In the genomic region with DNA sequence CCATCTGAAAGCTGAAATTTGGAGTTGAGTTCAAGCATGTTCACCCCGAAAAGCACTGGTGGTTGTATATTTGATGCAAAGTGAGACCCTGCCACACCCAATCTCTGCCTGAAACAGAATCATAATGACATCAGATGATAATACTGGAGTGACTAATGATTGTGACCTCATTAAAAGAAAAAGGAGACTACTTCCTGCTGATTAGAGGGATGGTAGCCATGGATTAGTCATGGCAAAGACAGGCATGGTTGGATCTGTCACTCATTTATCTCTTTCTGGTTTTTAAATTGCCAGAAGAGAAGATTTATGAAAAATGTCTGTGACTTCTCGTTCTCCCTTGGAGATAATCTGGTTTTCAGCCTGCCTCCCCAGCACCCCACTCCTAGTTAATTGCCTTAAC, we compare ENCODE assay signal across 27 cellular contexts.
A peak's percentile ranks its signal among the peaks of the same experiment; 100 is the strongest.
DNase-seq lines count a peak whose midpoint lies in the region; ATAC-seq lines count a peak whose summit lies in the region.
"Had no signal": no experiment of that assay in that cellular context is flagged by ENCODE, and none has a peak within 500 bp of the region (broad histone marks: within the 10 kb centered on the region; RNA-seq: fewer than 3 reads in every experiment).

No MANE protein-coding gene starts in this region.

- ATAC-seq in left colon, result peak; percentile 46
- ATAC-seq: activated naive CD8-positive, alpha-beta T cell treated with anti-CD3 and anti-CD28 coated beads, Interleukin-2, amount 50 U/mL, for 24 hours; lower lobe of right lung; mucosa of descending colon; right cardiac atrium; stimulated activated naive B cell treated with anti-CD40 and anti-IgM and Interleukin-4, amounts not matched to agents 10 μg/mL and 1 μg/mL and 100 μg/mL, for 72 hours had no signal

- peak; percentile 67 for DNase-seq in Caki2 (ENCODE audit: low read depth)
- peak; percentile 39 for DNase-seq in LoVo (ENCODE audit: low spot score)
- DNase-seq in amniotic epithelial cell (ENCODE audit: low read depth), result peak; percentile 77
- DNase-seq in left colon, result no peak
- no peak for DNase-seq in activated CD4-positive, alpha-beta T cell treated with anti-CD3 and anti-CD28 coated beads for 4 hours
- DNase-seq in SKM-1 treated with dmso at 0.1 percent for 144 hours (lab: John Stamatoyannopoulos, UW; ENCODE audit: unreplicated experiment), result no peak
- no peak for DNase-seq in GM19238 (ENCODE audit: insufficient read length, low spot score)
- DNase-seq in T-helper 1 cell, result no peak
- DNase-seq: activated CD4-positive, CD25-positive, alpha-beta regulatory T cell treated with anti-CD3 and anti-CD28 coated beads, Interleukin-2, amount 50 U/mL, for 72 hours; activated gamma-delta T cell treated with Interleukin-2 at 50 U/mL for 16 hours; activated naive CD8-positive, alpha-beta T cell treated with anti-CD3 and anti-CD28 coated beads, Interleukin-2, amount 50 U/mL, for 24 hours; activated T-cell treated with anti-CD3 and anti-CD28 coated beads, Interleukin-2, amount 50 U/mL, for 24 hours; effector CD4-positive, alpha-beta T cell; foreskin melanocyte; GDM1; GM23248; Karpas-422; lower lobe of right lung; mucosa of descending colon; NCI-H187; NCI-H774; pancreas; right cardiac atrium; Right ventricle myocardium superior; stimulated activated CD4-positive, alpha-beta T cell treated with anti-CD3 and anti-CD28 coated beads, Interleukin-12 subunit alpha, Interleukin-12 subunit beta, amount 100 ng/mL, for 4 hours; stimulated activated CD4-positive, alpha-beta T cell treated with anti-CD3 and anti-CD28 coated beads, Interleukin-4, amount 100 ng/mL, for 24 hours; stimulated activated naive B cell treated with anti-CD40 and anti-IgM and Interleukin-4, amounts not matched to agents 10 μg/mL and 1 μg/mL and 100 μg/mL, for 72 hours had no signal

- intact Hi-C loops in left colon (cut with DNase I, micrococcal nuclease), result no loop called here

- in situ Hi-C loops in Caki2 (cut with HindIII; ENCODE audit: low pct_unique_long_range_greater_than_20kb, low sequenced_read_pairs), result no loop called here

Comparison
In these comparisons a context has a peak if more than half of its experiments do, and no peak if none do; other contexts are left out.
1. DNase-seq: peak in Caki2 (single experiment), LoVo (single experiment) and amniotic epithelial cell (single experiment); none in left colon (0 of 2), activated CD4-positive, alpha-beta T cell treated with anti-CD3 and anti-CD28 coated beads for 4 hours (0 of 2), SKM-1 treated with dmso at 0.1 percent for 144 hours (single experiment), GM19238 (single experiment) and T-helper 1 cell (0 of 5).